17 cellular contexts compared by ENCODE assay signal in the genomic region with DNA sequence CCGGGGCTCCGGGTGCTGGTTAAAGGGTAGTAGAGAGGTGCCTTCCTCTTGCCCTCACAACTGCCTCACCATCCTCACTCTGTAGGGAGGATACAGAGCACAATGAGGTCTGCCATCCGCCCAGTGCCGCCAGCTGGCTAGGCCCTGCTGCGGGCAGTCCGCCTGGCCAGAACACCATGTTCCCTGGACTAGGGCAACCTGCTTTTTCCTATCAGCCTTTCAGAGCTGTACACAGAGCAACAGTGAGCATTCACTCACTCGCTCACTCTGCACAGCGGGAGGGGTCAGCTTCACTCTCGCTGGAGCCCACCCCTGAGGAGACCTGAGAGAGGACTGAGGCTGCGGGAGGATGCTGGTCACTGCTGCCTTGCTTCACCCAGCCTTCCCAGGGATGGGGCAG. TPM values are rescaled to one million over a fixed set of nuclear protein-coding genes. Genes with fewer than 3 reads are reported as not detected.
A peak's percentile ranks its signal among the peaks of the same experiment; 100 is the strongest.
DNase-seq lines count a peak whose midpoint lies in the region; ATAC-seq and TF ChIP-seq lines count a peak whose summit lies in the region.
"Had no signal": no experiment of that assay in that cellular context is flagged by ENCODE, and none has a peak within 500 bp of the region (broad histone marks: within the 10 kb centered on the region; RNA-seq: fewer than 3 reads in every experiment).

No MANE protein-coding gene starts in this region.

- no peak overlapping the region for H3K4me3 Mint-ChIP-seq in HFFc6

- H3K4me1 Mint-ChIP-seq in HFFc6 (ENCODE audit: low read depth), result no peaks in the 10 kb centered on the region

- H3K27ac Mint-ChIP-seq in HFFc6, result no peak overlapping the region

- peaks cover 47% of the 10 kb centered on the region for H3K9me3 Mint-ChIP-seq in HFFc6

- ATAC-seq in HG03095 (IDR thresholded peaks at IDR 0.05; ENCODE audit: unreplicated experiment) (no peak), GM21423 (IDR thresholded peaks at IDR 0.05; ENCODE audit: unreplicated experiment) (no peak)
- ATAC-seq: Panc1 had no signal

- peak in 43 of 56 donors; percentile 26 to 85 (median 61) for DNase-seq in amygdala (lab: John Stamatoyannopoulos, UW)
- DNase-seq in cerebellum (ENCODE audit: low spot score), result peak; percentile 76
- DNase-seq in medulla oblongata (ENCODE audit: extremely low spot score), result peak; percentile 79
- DNase-seq in substantia nigra (lab: John Stamatoyannopoulos, UW), result peak in 43 of 49 donors; percentile 29 to 91 (median 67)
- no peak for DNase-seq in HFFc6
- DNase-seq: ACHN, BE2C, IMR-90, Kasumi-1, NCI-H1105 treated with DMSO at 0.1 percent for 48 hours, NCI-H187 treated with DMSO at 0.1 percent for 48 hours, NCI-H446 treated with DMSO at 0.1 percent for 48 hours, NCI-H774, SHP77 had no signal

- H3K36me3 Mint-ChIP-seq in HFFc6 (ENCODE audit: low read depth), result no peaks in the 10 kb centered on the region

- peak overlapping the region; percentile 82 for H3K27ac ChIP-seq in substantia nigra (ENCODE audit: low read depth, low read length, poor library complexity, severe bottlenecking)

- no peak for TF ChIP-seq CTCF in HFFc6 (IDR thresholded peaks at IDR 0.05)

- no peaks in the 10 kb centered on the region for H3K27me3 Mint-ChIP-seq in HFFc6 (ENCODE audit: insufficient read depth)

RNA-seq across cellular contexts. Expression of a gene that starts 58.8 kb away (rescaled TPM):
- total RNA-seq in cerebellum, result 20.1 TPM
- total RNA-seq in HFFc6 (2021; fragmentation: NEBNext Ultra II Directional; extraction: Animal tissue kit (Norgen Biotek cat#: 25700)), result under 1 TPM; 0.05 to 0.74 (median 0.36) TPM

Comparison
In these comparisons a context has a peak if more than half of its experiments do, and no peak if none do; other contexts are left out.
1. RNA of a gene that starts 58.8 kb away (total RNA-seq): 20.1 TPM in cerebellum (single experiment); 0.05 to 0.74 TPM in HFFc6; every median in the first group is over 10 times any median in the second.